ENCODE assay signal across 31 cellular contexts in the genomic region with DNA sequence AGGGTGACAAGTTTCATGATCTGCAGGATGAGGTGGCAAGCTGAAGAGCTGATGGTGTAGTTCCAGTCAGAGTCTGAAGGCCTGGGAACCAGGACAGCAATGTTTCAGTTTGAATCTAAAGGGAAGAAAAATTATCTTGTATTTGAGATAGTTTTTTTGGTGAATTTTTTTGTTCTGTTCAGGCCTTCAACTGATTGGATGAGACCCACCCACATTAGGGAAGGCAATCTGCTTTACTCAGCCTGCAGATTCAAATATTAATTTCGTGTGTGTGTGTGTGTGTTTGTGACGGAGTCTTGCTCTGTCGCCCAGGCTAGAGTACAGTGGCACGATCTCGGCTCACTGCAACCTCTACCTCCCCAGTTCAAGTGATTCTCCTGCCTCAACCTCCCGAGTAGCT.
"Had no signal": no experiment of that assay in that cellular context is flagged by ENCODE, and none has a peak within 500 bp of the region (broad histone marks: within the 10 kb centered on the region; RNA-seq: fewer than 3 reads in every experiment).

No MANE protein-coding gene starts in this region.

- FAIRE-seq: bronchial epithelial cell, TTC549 had no signal

- H3K4me3 ChIP-seq: adrenal gland, ascending aorta, cardiac muscle cell had no signal

- H3K27ac ChIP-seq: ascending aorta, cardiac muscle cell, VCaP had no signal

- H3K36me3 ChIP-seq: adrenal gland, ascending aorta, cardiac muscle cell had no signal

- ATAC-seq: activated CD8-positive, alpha-beta T cell treated with anti-CD3 and anti-CD28 coated beads for 36 hours; activated T-cell treated with anti-CD3 and anti-CD28 coated beads, Interleukin-2, amount 50 U/mL, for 4 hours; activated T-cell treated with anti-CD3 and anti-CD28 coated beads, Interleukin-2, amount 50 U/mL, for 72 hours; activated T-helper 17 cell treated with anti-CD3 and anti-CD28 coated beads, Interleukin-2, amount 50 U/mL, for 72 hours had no signal

- H3K9me3 ChIP-seq: adrenal gland, ascending aorta had no signal

- DNase-seq: activated B cell treated with CpG ODN at 0.5 μM for 24 hours; activated CD4-positive, alpha-beta memory T cell treated with anti-CD3 and anti-CD28 coated beads for 36 hours; activated CD4-positive, alpha-beta T cell treated with anti-CD3 and anti-CD28 coated beads for 4 hours; activated CD4-positive, alpha-beta T cell treated with anti-CD3 and anti-CD28 coated beads, Interleukin-2, amount 10 ng/mL, durations not matched to agents 24 days and 14 days; activated CD4-positive, alpha-beta T cell treated with anti-CD3 and anti-CD28 coated beads, Interleukin-2, amount 50 U/mL, for 1 hour; activated CD4-positive, alpha-beta T cell treated with anti-CD3 and anti-CD28 coated beads, Interleukin-2, amount 50 U/mL, for 4 hours; activated CD4-positive, CD25-positive, alpha-beta regulatory T cell treated with anti-CD3 and anti-CD28 coated beads, Interleukin-2, amount 50 U/mL, for 72 hours; activated CD8-positive, alpha-beta memory T cell treated with anti-CD3 and anti-CD28 coated beads, Interleukin-2, amount 50 U/mL, for 4 hours; activated CD8-positive, alpha-beta T cell treated with anti-CD3 and anti-CD28 coated beads for 36 hours; activated effector memory CD4-positive, alpha-beta T cell treated with anti-CD3 and anti-CD28 coated beads, Interleukin-2, amount 50 U/mL, for 16 hours; activated gamma-delta T cell treated with Interleukin-2 at 50 U/mL for 16 hours; activated naive CD4-positive, alpha-beta T cell; activated naive CD4-positive, alpha-beta T cell treated with anti-CD3 and anti-CD28 coated beads for 36 hours; activated naive CD4-positive, alpha-beta T cell treated with anti-CD3 and anti-CD28 coated beads, Interleukin-2, amount 50 U/mL, for 16 hours; activated naive CD8-positive, alpha-beta T cell treated with anti-CD3 and anti-CD28 coated beads for 36 hours; activated T-cell treated with anti-CD3 and anti-CD28 coated beads for 4 hours; activated T-cell treated with anti-CD3 and anti-CD28 coated beads, Interleukin-2, amount 50 U/mL, for 1 hour; activated T-cell treated with anti-CD3 and anti-CD28 coated beads, Interleukin-2, amount 50 U/mL, for 4 hours; activated T-cell treated with anti-CD3 and anti-CD28 coated beads, Interleukin-2, amount 50 U/mL, for 72 hours; amniotic stem cell; cerebellar nuclear complex; T-helper 1 cell; T-helper 2 cell; T-helper 9 cell had no signal

- H3K4me1 ChIP-seq: ascending aorta had no signal

- H3K27me3 ChIP-seq: adrenal gland, ascending aorta, cardiac muscle cell had no signal
